ENCODE assay signal across 24 cellular contexts in the genomic region with DNA sequence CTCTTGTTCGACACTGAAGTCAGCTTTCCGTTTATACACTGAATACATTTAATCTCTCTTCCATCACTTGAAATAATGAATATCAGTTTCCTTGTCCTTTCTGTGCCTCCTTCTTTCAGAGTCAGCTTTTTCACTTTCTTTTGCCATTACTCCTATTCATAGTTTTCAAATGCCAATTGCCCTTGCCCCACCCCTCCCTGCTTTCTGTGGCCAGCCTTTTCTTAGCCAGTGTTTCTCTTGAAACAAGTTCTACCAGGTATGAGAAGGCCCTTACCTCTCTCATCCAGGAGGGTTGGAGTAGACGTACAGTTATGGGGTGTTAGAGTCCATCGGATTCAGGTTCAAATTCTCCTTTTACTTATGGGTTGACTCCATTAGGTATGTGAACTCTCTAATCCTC.
DNase-seq lines count a peak whose midpoint lies in the region; ATAC-seq, FAIRE-seq and TF ChIP-seq lines count a peak whose summit lies in the region.
"Had no signal": no experiment of that assay in that cellular context is flagged by ENCODE, and none has a peak within 500 bp of the region (broad histone marks: within the 10 kb centered on the region; RNA-seq: fewer than 3 reads in every experiment).

No MANE protein-coding gene starts in this region.

- H4K20me1 ChIP-seq in MM.1S (ENCODE audit: insufficient read depth, low read length) = no peaks in the 10 kb centered on the region
- H4K20me1 ChIP-seq: BLaER1 treated with 17β-estradiol and CSF1 and Interleukin-3, amounts not matched to agents 10 nM and 100 nM had no signal

- no peak overlapping the region for H3K4me2 ChIP-seq in MM.1S (ENCODE audit: low read depth, low read length)
- H3K4me2 ChIP-seq: A549; BLaER1 treated with 17β-estradiol and CSF1 and Interleukin-3, amounts not matched to agents 10 nM and 100 nM had no signal

- DNase-seq in GM12892 (ENCODE audit: insufficient read length) = no peak
- DNase-seq in MM.1S = peak; percentile 52
- no peak for DNase-seq in WTC11 (ENCODE audit: low spot score)
- DNase-seq in C1 segment of cervical spinal cord (lab: John Stamatoyannopoulos, UW) = no peak
- DNase-seq: AML-193; CD4-positive, alpha-beta memory T cell; CD4-positive, CD25-positive, alpha-beta regulatory T cell; CD8-positive, alpha-beta memory T cell; COR-L47; DMS 273 treated with DMSO at 0.1 percent for 48 hours; DMS153; DMS53; DMS79; DND-41; EL; GDM1 had no signal

- H3K9ac ChIP-seq in MM.1S (ENCODE audit: low read length) = no peak overlapping the region
- H3K9ac ChIP-seq: BLaER1 treated with 17β-estradiol and CSF1 and Interleukin-3, amounts not matched to agents 10 nM and 100 nM had no signal

- H3K36me3 ChIP-seq in MM.1S (replicated peaks; ENCODE audit: insufficient read depth, low read length) = no peaks in the 10 kb centered on the region
- H3K36me3 ChIP-seq: BLaER1 treated with 17β-estradiol and CSF1 and Interleukin-3, amounts not matched to agents 10 nM and 100 nM had no signal

- H3F3A ChIP-seq in MM.1S (ENCODE audit: insufficient read depth, low read length) = no peaks in the 10 kb centered on the region

- H3K4me1 ChIP-seq in MM.1S (ENCODE audit: low read length) = 0 out of 2 replicates have a peak, but pooled peaks cover 6% of the 10 kb centered on the region
- H3K4me1 ChIP-seq: A549 had no signal

- no peak overlapping the region for H3K27ac ChIP-seq in MM.1S (ENCODE audit: low read length)
- H3K27ac ChIP-seq: 22Rv1; A549; BLaER1 treated with 17β-estradiol and CSF1 and Interleukin-3, amounts not matched to agents 10 nM and 100 nM had no signal

- no peaks in the 10 kb centered on the region for H3K9me3 Mint-ChIP-seq in WTC11

- no peaks in the 10 kb centered on the region for H3K36me3 Mint-ChIP-seq in WTC11
- H3K36me3 Mint-ChIP-seq: CD14-positive monocyte; CD4-positive, alpha-beta memory T cell; CD4-positive, CD25-positive, alpha-beta regulatory T cell; CD8-positive, alpha-beta memory T cell had no signal

- H3K27me3 Mint-ChIP-seq in WTC11 (ENCODE audit: low read depth) = no peaks in the 10 kb centered on the region
- H3K27me3 Mint-ChIP-seq: B cell; CD4-positive, alpha-beta memory T cell; CD4-positive, CD25-positive, alpha-beta regulatory T cell; CD8-positive, alpha-beta memory T cell had no signal

- no peaks in the 10 kb centered on the region for H3K9me3 ChIP-seq in MM.1S (replicated peaks; ENCODE audit: insufficient read depth, low read length)
- H3K9me3 ChIP-seq: A549; BLaER1 treated with 17β-estradiol and CSF1 and Interleukin-3, amounts not matched to agents 10 nM and 100 nM had no signal

- no peak for TF ChIP-seq POLR2A in GM12892 (IDR thresholded peaks at IDR 0.05; ENCODE audit: low read depth, low read length)

- H3K4me3 ChIP-seq in MM.1S (ENCODE audit: low read length) = no peak overlapping the region
- H3K4me3 ChIP-seq: A549; BLaER1 treated with 17β-estradiol and CSF1 and Interleukin-3, amounts not matched to agents 10 nM and 100 nM; GM12878 had no signal

- ATAC-seq in WTC11 (peak; percentile 48; the same call in 1 of the 2 replicates), GM21576 (IDR thresholded peaks at IDR 0.05; ENCODE audit: unreplicated experiment) (no peak)
- ATAC-seq: A549, GM12878 had no signal

- H3K27me3 ChIP-seq in MM.1S (replicated peaks; ENCODE audit: insufficient read depth, low read length) = no peaks in the 10 kb centered on the region
- H3K27me3 ChIP-seq: BLaER1 treated with 17β-estradiol and CSF1 and Interleukin-3, amounts not matched to agents 10 nM and 100 nM had no signal

- POLR2A ChIA-PET in WTC11 (lab: Charles Lee) = no interaction called here

- no peak overlapping the region for H3K27ac Mint-ChIP-seq in WTC11
- H3K27ac Mint-ChIP-seq: B cell; CD14-positive monocyte; CD4-positive, alpha-beta memory T cell; CD4-positive, CD25-positive, alpha-beta regulatory T cell; CD8-positive, alpha-beta memory T cell had no signal

- H3K79me2 ChIP-seq in MM.1S (ENCODE audit: low read length) = no peaks in the 10 kb centered on the region

- H2AFZ ChIP-seq in MM.1S (ENCODE audit: low read length) = no peak overlapping the region

- peak; percentile 33 for FAIRE-seq in GM12892 (lab: Jason Lieb, UNC)
- FAIRE-seq: A549, GM12878, GM19239 had no signal

- H3K9me2 ChIP-seq in MM.1S (replicated peaks; ENCODE audit: insufficient read depth, low read length) = no peaks in the 10 kb centered on the region

- H3K4me3 Mint-ChIP-seq in WTC11 = no peak overlapping the region
- H3K4me3 Mint-ChIP-seq: B cell; CD14-positive monocyte; CD4-positive, alpha-beta memory T cell; CD4-positive, CD25-positive, alpha-beta regulatory T cell; CD8-positive, alpha-beta memory T cell had no signal

- no peak for TF ChIP-seq CTCF in MM.1S (IDR thresholded peaks at IDR 0.05; ENCODE audit: low read length)
- TF ChIP-seq CTCF in WTC11 (IDR thresholded peaks at IDR 0.05) = no peak

- H3K4me1 Mint-ChIP-seq in WTC11 = peaks cover 5% of the 10 kb centered on the region
- H3K4me1 Mint-ChIP-seq: B cell; CD14-positive monocyte; CD4-positive, alpha-beta memory T cell; CD4-positive, CD25-positive, alpha-beta regulatory T cell; CD8-positive, alpha-beta memory T cell had no signal

- CTCF ChIA-PET in WTC11 (lab: Charles Lee) = no interaction called here

TF ChIP-seq in WTC11, 78 proteins besides CTCF, POLR2A, EP300 and RAD21:
- TF ChIP-seq, protein P1, sequence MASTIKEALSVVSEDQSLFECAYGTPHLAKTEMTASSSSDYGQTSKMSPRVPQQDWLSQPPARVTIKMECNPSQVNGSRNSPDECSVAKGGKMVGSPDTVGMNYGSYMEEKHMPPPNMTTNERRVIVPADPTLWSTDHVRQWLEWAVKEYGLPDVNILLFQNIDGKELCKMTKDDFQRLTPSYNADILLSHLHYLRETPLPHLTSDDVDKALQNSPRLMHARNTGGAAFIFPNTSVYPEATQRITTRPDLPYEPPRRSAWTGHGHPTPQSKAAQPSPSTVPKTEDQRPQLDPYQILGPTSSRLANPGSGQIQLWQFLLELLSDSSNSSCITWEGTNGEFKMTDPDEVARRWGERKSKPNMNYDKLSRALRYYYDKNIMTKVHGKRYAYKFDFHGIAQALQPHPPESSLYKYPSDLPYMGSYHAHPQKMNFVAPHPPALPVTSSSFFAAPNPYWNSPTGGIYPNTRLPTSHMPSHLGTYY (CRISPR knock-in tag; IDR thresholded peaks at IDR 0.05) = no peak
TF ChIP-seq in WTC11: peak in this region for 0.
